Comparison of ENCODE assay signal across 8 cellular contexts in genomic region chr9:112750767-112751058, GRCh38. TPM values are rescaled to one million over a fixed set of nuclear protein-coding genes. Genes with fewer than 3 reads are reported as not detected.
A peak's percentile ranks its signal among the peaks of the same experiment; 100 is the strongest.
DNase-seq lines count a peak whose midpoint lies in the region; ATAC-seq and TF ChIP-seq lines count a peak whose summit lies in the region.

No MANE protein-coding gene starts in this region.

- TF ChIP-seq CTCF in mammary epithelial cell (conservative IDR thresholded peaks at IDR 0.05 in 1 of 2, IDR thresholded peaks at IDR 0.05 in 1 of 2; ENCODE audit: extremely low read depth in 1 of 2, insufficient read depth in 1 of 2, low read depth in 1 of 2, low read length in 2 of 2) (no peak), lower lobe of right lung (IDR thresholded peaks at IDR 0.05) (no peak), GM10266 (IDR thresholded peaks at IDR 0.05; ENCODE audit: control insufficient read depth, insufficient read depth, low read depth, missing control alignments) (no peak)

- no peaks in the 10 kb centered on the region for H4K20me1 ChIP-seq in mammary epithelial cell (ENCODE audit: insufficient read depth, low read length)

- H3K27me3 Mint-ChIP-seq in activated T-helper 1 cell treated with anti-CD3 and anti-CD28 coated beads, Interleukin-12 subunit alpha, Interleukin-12 subunit beta, Interleukin-2, Interleukin-4 antibody, amounts not matched to agents 30 ng/mL and 10 ng/mL and 1 ng/mL, durations not matched to agents 14 hours and 24 hours and 36 hours (ENCODE audit: insufficient read depth) = peaks cover 5% of the 10 kb centered on the region

- peaks cover 50% of the 10 kb centered on the region for H3K4me1 ChIP-seq in mammary epithelial cell (ENCODE audit: insufficient read depth, low read length)
- peaks cover 48% of the 10 kb centered on the region for H3K4me1 ChIP-seq in lower lobe of right lung

- no CpG with 5 or more reads among the region's 50 CpGs for WGBS in mammary epithelial cell (ENCODE audit: low coverage, missing lambda C conversion rate)

- CTCF ChIA-PET in mammary epithelial cell (lab: Charles Lee; ENCODE audit: low non-redundant PET) = no interaction called here

- H3K4me1 Mint-ChIP-seq in activated T-helper 1 cell treated with anti-CD3 and anti-CD28 coated beads, Interleukin-12 subunit alpha, Interleukin-12 subunit beta, Interleukin-2, Interleukin-4 antibody, amounts not matched to agents 30 ng/mL and 10 ng/mL and 1 ng/mL, durations not matched to agents 14 hours and 24 hours and 36 hours (ENCODE audit: low read depth) = peaks cover 72% of the 10 kb centered on the region

- peaks cover 30% of the 10 kb centered on the region for H3K79me2 ChIP-seq in mammary epithelial cell (ENCODE audit: insufficient read depth, low read length)

- H2AFZ ChIP-seq in mammary epithelial cell (ENCODE audit: low read depth, low read length) = peak overlapping the region; percentile 80

- no peaks in the 10 kb centered on the region for H3K27me3 ChIP-seq in mammary epithelial cell (ENCODE audit: insufficient read depth, low read length)
- H3K27me3 ChIP-seq in lower lobe of right lung (ENCODE audit: low read depth) = no peaks in the 10 kb centered on the region

- BruUV-seq in mammary epithelial cell (replicated peaks; lab: Mats Ljungman, UMichigan) = no TSS peak

- no peaks in the 10 kb centered on the region for H3K9me3 Mint-ChIP-seq in activated T-helper 1 cell treated with anti-CD3 and anti-CD28 coated beads, Interleukin-12 subunit alpha, Interleukin-12 subunit beta, Interleukin-2, Interleukin-4 antibody, amounts not matched to agents 30 ng/mL and 10 ng/mL and 1 ng/mL, durations not matched to agents 14 hours and 24 hours and 36 hours

- H3K4me3 ChIP-seq in mammary epithelial cell (replicated peaks in 1 of 3; ENCODE audit: insufficient read depth in 1 of 3, low read depth in 2 of 3, low read length in 3 of 3) (peak overlapping the region; percentile 83 to 91 (median 86)), lower lobe of right lung (peak overlapping the region; percentile 99)

- no peak overlapping the region for H3K4me3 Mint-ChIP-seq in activated T-helper 1 cell treated with anti-CD3 and anti-CD28 coated beads, Interleukin-12 subunit alpha, Interleukin-12 subunit beta, Interleukin-2, Interleukin-4 antibody, amounts not matched to agents 30 ng/mL and 10 ng/mL and 1 ng/mL, durations not matched to agents 14 hours and 24 hours and 36 hours

- H3K36me3 ChIP-seq in mammary epithelial cell (ENCODE audit: insufficient read depth, low read length) (no peaks in the 10 kb centered on the region), lower lobe of right lung (peaks cover 6% of the 10 kb centered on the region)

- H3K27ac Mint-ChIP-seq in activated T-helper 1 cell treated with anti-CD3 and anti-CD28 coated beads, Interleukin-12 subunit alpha, Interleukin-12 subunit beta, Interleukin-2, Interleukin-4 antibody, amounts not matched to agents 30 ng/mL and 10 ng/mL and 1 ng/mL, durations not matched to agents 14 hours and 24 hours and 36 hours = no peak overlapping the region

- intact Hi-C loops in Right ventricle myocardium inferior (cut with DNase I) = loop anchor here (2.0 kb wide), 1 partner anchor 32 kb away; the partner anchor contains the start of gene INIP
- intact Hi-C loops in cardiac septum (cut with DNase I) = loop anchor here (5.0 kb wide), 3 partner anchors 33 to 67 kb away; partner anchors contain the start of gene INIP
- intact Hi-C loops in mammary epithelial cell (cut with micrococcal nuclease) = loop anchor here (2.0 to 10.0 kb wide), 3 partner anchors 32 to 154 kb away; partner anchors contain the start of gene INIP
- intact Hi-C loops in lower lobe of right lung (cut with DNase I) = loop anchor here (10.0 kb wide), 1 partner anchor 84 kb away; no protein-coding TSS in a partner anchor
- intact Hi-C loops in activated T-helper 1 cell treated with anti-CD3 and anti-CD28 coated beads, Interleukin-12 subunit alpha, Interleukin-12 subunit beta, Interleukin-2, Interleukin-4 antibody, amounts not matched to agents 30 ng/mL and 10 ng/mL and 1 ng/mL, durations not matched to agents 14 hours and 24 hours and 36 hours (cut with micrococcal nuclease) = loop anchor here (1.0 to 5.0 kb wide), 9 partner anchors 32 to 833 kb away; partner anchors contain the start of genes INIP and KIAA1958

- no peaks in the 10 kb centered on the region for H3K9me3 ChIP-seq in mammary epithelial cell (replicated peaks; ENCODE audit: insufficient read depth, low read length)
- no peaks in the 10 kb centered on the region for H3K9me3 ChIP-seq in lower lobe of right lung

- H3K36me3 Mint-ChIP-seq in activated T-helper 1 cell treated with anti-CD3 and anti-CD28 coated beads, Interleukin-12 subunit alpha, Interleukin-12 subunit beta, Interleukin-2, Interleukin-4 antibody, amounts not matched to agents 30 ng/mL and 10 ng/mL and 1 ng/mL, durations not matched to agents 14 hours and 24 hours and 36 hours (ENCODE audit: low read depth) = peaks cover 11% of the 10 kb centered on the region

- peak overlapping the region; percentile 17 for H3K27ac ChIP-seq in mammary epithelial cell (ENCODE audit: insufficient read depth, low read depth, low read length)
- peak overlapping the region; percentile 92 for H3K27ac ChIP-seq in lower lobe of right lung

- H3K9ac ChIP-seq in mammary epithelial cell (ENCODE audit: insufficient read depth, low read length) = peak overlapping the region; percentile 58

- peak; percentile 18 for ATAC-seq in Right ventricle myocardium inferior
- peak; percentile 12 to 24 for ATAC-seq in lower lobe of right lung
- ATAC-seq in HG02884 (IDR thresholded peaks at IDR 0.05; ENCODE audit: unreplicated experiment) = no peak

- in situ Hi-C loops in mammary epithelial cell (cut with MboI; ENCODE audit: low sequenced_read_pairs in 2 of 2) = no loop called here

- H3K4me2 ChIP-seq in mammary epithelial cell (ENCODE audit: insufficient read depth, low read depth, low read length) = peak overlapping the region; percentile 91

- DNase-seq in Right ventricle myocardium inferior (ENCODE audit: missing footprints) (no peak), cardiac septum (ENCODE audit: low spot score) (no peak), mammary epithelial cell (no peak), lower lobe of right lung (no peak), GM10266 (ENCODE audit: extremely low spot score) (no peak), amniotic stem cell (lab: John Stamatoyannopoulos, UW) (no peak)
- DNase-seq in activated T-helper 1 cell treated with anti-CD3 and anti-CD28 coated beads, Interleukin-12 subunit alpha, Interleukin-12 subunit beta, Interleukin-2, Interleukin-4 antibody, amounts not matched to agents 30 ng/mL and 10 ng/mL and 1 ng/mL, durations not matched to agents 14 hours and 24 hours and 36 hours (ENCODE audit: low spot score) = no peak

- dilution Hi-C loops in mammary epithelial cell (cut with HindIII; ENCODE audit: low sequenced_read_pairs) = no loop called here

RNA-seq across cellular contexts. Expression of gene SNX30, which starts 0.2 kb away (rescaled TPM):
- total RNA-seq in Right ventricle myocardium inferior (5.0 TPM), cardiac septum (4.5 TPM), mammary epithelial cell (10 to 100 TPM in 1 of 2 donors, 1 to 10 TPM in 1; 9.8 to 20.8 TPM), lower lobe of right lung (67.5 TPM)
- 5.7 TPM for polyA plus RNA-seq in mammary epithelial cell
- 19.5 TPM for polyA minus RNA-seq in mammary epithelial cell
- 1.9 and 2.1 TPM in 2 replicates for total RNA-seq in activated T-helper 1 cell treated with anti-CD3 and anti-CD28 coated beads, Interleukin-12 subunit alpha, Interleukin-12 subunit beta, Interleukin-2, Interleukin-4 antibody, amounts not matched to agents 30 ng/mL and 10 ng/mL and 1 ng/mL, durations not matched to agents 14 hours and 24 hours and 36 hours

RNA-seq across cellular contexts. Expression of gene INIP, which starts 32.8 kb away (rescaled TPM):
- 17.0 TPM for total RNA-seq in Right ventricle myocardium inferior
- total RNA-seq in cardiac septum = 15.1 TPM
- total RNA-seq in mammary epithelial cell = 10 to 100 TPM; 23.2 to 24.3 TPM
- 12.1 TPM for polyA plus RNA-seq in mammary epithelial cell
- polyA minus RNA-seq in mammary epithelial cell = 40.2 TPM
- total RNA-seq in lower lobe of right lung = 21.0 TPM
- 38.3 and 46.4 TPM in 2 replicates for total RNA-seq in activated T-helper 1 cell treated with anti-CD3 and anti-CD28 coated beads, Interleukin-12 subunit alpha, Interleukin-12 subunit beta, Interleukin-2, Interleukin-4 antibody, amounts not matched to agents 30 ng/mL and 10 ng/mL and 1 ng/mL, durations not matched to agents 14 hours and 24 hours and 36 hours
